8 cellular contexts compared by ENCODE assay signal in the genomic region with DNA sequence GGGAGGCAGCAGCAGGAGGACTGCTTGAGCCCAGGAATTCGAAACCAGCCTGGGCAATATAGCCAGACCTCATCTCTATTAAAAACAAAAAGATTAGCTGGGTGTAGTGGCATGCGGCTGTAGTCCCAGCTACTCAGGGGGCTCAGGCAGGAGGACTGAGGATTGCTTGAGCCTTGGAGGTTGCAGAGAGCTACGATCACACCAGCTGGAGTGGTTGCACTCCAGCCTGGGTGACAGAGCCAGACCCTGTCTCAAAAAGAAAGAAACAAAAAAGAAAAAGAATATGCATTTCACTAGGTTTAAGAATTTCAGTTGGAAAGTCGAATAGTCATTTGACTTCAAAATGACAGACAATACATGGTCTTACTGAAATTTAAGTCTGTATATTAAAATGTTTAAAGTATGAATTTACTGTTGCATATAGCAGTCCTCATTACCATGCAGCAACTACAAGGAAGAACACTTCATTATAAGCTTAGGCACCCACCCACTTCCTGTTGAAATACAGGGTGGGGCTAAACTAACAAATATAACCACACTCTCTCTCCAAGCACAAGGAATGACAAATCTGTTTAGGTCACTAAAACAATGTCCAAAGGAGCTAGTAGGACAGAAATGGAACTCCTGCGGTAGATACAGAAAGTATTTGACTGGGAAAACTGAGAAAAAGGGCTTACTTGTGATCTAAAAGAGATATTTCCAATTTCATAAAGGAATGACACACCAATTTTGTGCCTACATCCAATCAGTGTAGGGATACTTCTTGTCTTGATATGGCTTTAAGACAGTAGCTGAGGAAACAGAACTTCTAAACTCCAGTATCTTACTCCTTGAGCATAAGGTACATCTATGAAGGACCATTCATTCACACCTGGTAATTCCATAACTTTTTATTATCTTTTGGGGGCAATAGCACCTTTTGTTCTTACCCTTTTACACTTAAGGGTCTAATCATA. TPM values are rescaled to one million over a fixed set of nuclear protein-coding genes. Genes with fewer than 3 reads are reported as not detected.
A peak's percentile ranks its signal among the peaks of the same experiment; 100 is the strongest.
DNase-seq lines count a peak whose midpoint lies in the region; ATAC-seq and TF ChIP-seq lines count a peak whose summit lies in the region.

No MANE protein-coding gene starts in this region.

- TF ChIP-seq POLR2A in gastroesophageal sphincter (IDR thresholded peaks at IDR 0.05), result peak in 1 of 2 donors; percentile 24

- no peak for TF ChIP-seq EP300 in gastroesophageal sphincter (IDR thresholded peaks at IDR 0.05)

- no peaks in the 10 kb centered on the region for H3K27me3 ChIP-seq in BLaER1
- no peaks in the 10 kb centered on the region for H3K27me3 ChIP-seq in gastroesophageal sphincter

- peak; percentile 18 for DNase-seq in HS-5 (ENCODE audit: low read depth)
- DNase-seq in activated B cell treated with CpG ODN at 0.5 μM for 24 hours, result no peak
- DNase-seq in skeletal muscle cell (ENCODE audit: low read depth), result peak; percentile 7
- DNase-seq in iPS-NIHi11 (ENCODE audit: low spot score), result no peak
- DNase-seq in cerebellum (ENCODE audit: low spot score), result no peak
- DNase-seq in OCI-M2 (lab: John Stamatoyannopoulos, UW; ENCODE audit: unreplicated experiment), result no peak

- TF ChIP-seq CTCF in activated B cell treated with CpG ODN at 0.5 μM for 24 hours (IDR thresholded peaks at IDR 0.05), result no peak
- TF ChIP-seq CTCF in gastroesophageal sphincter (IDR thresholded peaks at IDR 0.05), result no peak

- H3K4me2 ChIP-seq in BLaER1, result peak overlapping the region; percentile 65

- H3K27ac ChIP-seq in BLaER1, result peak overlapping the region; percentile 57
- peak overlapping the region; percentile 54 to 71 (median 68) for H3K27ac ChIP-seq in gastroesophageal sphincter

- peak overlapping the region; percentile 91 for H3K27ac Mint-ChIP-seq in activated B cell treated with CpG ODN at 0.5 μM for 24 hours

- CTCF ChIA-PET in activated B cell treated with CpG ODN at 0.5 μM for 24 hours (lab: Charles Lee), result interaction anchor here (1.2 to 2.4 kb wide), 4 partner anchors 9 to 136 kb away, joined by 3 to 9 read pairs (median 6); no protein-coding TSS in a partner anchor

- H3K36me3 ChIP-seq in BLaER1 (peaks cover 30% of the 10 kb centered on the region), gastroesophageal sphincter (peaks cover 0 to 6% of the 10 kb centered on the region in 2 donors)

- no peaks in the 10 kb centered on the region for H3K27me3 Mint-ChIP-seq in activated B cell treated with CpG ODN at 0.5 μM for 24 hours

- H3K4me1 Mint-ChIP-seq in activated B cell treated with CpG ODN at 0.5 μM for 24 hours, result peaks cover 87% of the 10 kb centered on the region

- intact Hi-C loops in activated B cell treated with CpG ODN at 0.5 μM for 24 hours (cut with micrococcal nuclease), result loop anchor here (1.0 kb wide), 3 partner anchors 8 to 53 kb away; no protein-coding TSS in a partner anchor

- H3K4me1 ChIP-seq in BLaER1 (peaks cover 84% of the 10 kb centered on the region), gastroesophageal sphincter (peaks cover 43 to 88% (median 67%) of the 10 kb centered on the region in 3 donors)

- H4K20me1 ChIP-seq in BLaER1, result peaks cover 65% of the 10 kb centered on the region

- ATAC-seq in activated B cell treated with CpG ODN at 0.5 μM for 24 hours (ENCODE audit: low read depth) (peak; percentile 49), gastroesophageal sphincter (peak; percentile 86)

- H3K9me3 Mint-ChIP-seq in activated B cell treated with CpG ODN at 0.5 μM for 24 hours, result no peaks in the 10 kb centered on the region

- WGBS in gastroesophageal sphincter (ENCODE audit: low coverage in 1 of 2), 2 donors, result 28 to 33% methylated on average over 4 of the region's 5 CpGs

- POLR2A ChIA-PET in activated B cell treated with CpG ODN at 0.5 μM for 24 hours (lab: Charles Lee), result interaction anchor here (0.5 to 3.2 kb wide), 17 partner anchors 9 to 200 kb away, joined by 3 to 21 read pairs (median 5); a partner anchor contains a TSS

- peak overlapping the region; percentile 63 for H3K4me3 Mint-ChIP-seq in activated B cell treated with CpG ODN at 0.5 μM for 24 hours

- no peak overlapping the region; the same call in 1 of the 2 replicates for H3K9ac ChIP-seq in BLaER1

- H3K9me3 ChIP-seq in BLaER1 (no peaks in the 10 kb centered on the region), gastroesophageal sphincter (no peaks in the 10 kb centered on the region)

- H3K4me3 ChIP-seq in BLaER1, result no peak overlapping the region
- H3K4me3 ChIP-seq in gastroesophageal sphincter, result no peak overlapping the region
- H3K4me3 ChIP-seq in skeletal muscle cell (ENCODE audit: low read depth, low read length), result no peak overlapping the region

- H3K36me3 Mint-ChIP-seq in activated B cell treated with CpG ODN at 0.5 μM for 24 hours (ENCODE audit: low read depth), result peaks cover 19% of the 10 kb centered on the region

RNA-seq across cellular contexts. Expression of a gene that starts 44.1 kb away (rescaled TPM):
- 0.11 TPM in 1 of 2 replicates, not detected in the other for total RNA-seq in activated B cell treated with CpG ODN at 0.5 μM for 24 hours
- total RNA-seq in gastroesophageal sphincter, result under 1 TPM in 1 of 4 donors, not detected in 3; 0.67 TPM
- total RNA-seq in cerebellum, result 1.00 TPM

RNA-seq across cellular contexts. Expression of a gene that starts 53.3 kb away (rescaled TPM):
- 0.16 TPM in 1 of 2 replicates, not detected in the other for total RNA-seq in activated B cell treated with CpG ODN at 0.5 μM for 24 hours
- total RNA-seq in gastroesophageal sphincter, result not detected
- total RNA-seq in cerebellum, result not detected

RNA-seq across cellular contexts. Expression of a gene that starts 53.5 kb away (rescaled TPM):
- total RNA-seq in activated B cell treated with CpG ODN at 0.5 μM for 24 hours, result 136 and 137 TPM in 2 replicates
- 100 to 1,000 TPM in 1 of 4 donors, 10 to 100 TPM in 3; 74.7 to 107 (median 79.8) TPM for total RNA-seq in gastroesophageal sphincter
- total RNA-seq in cerebellum, result 15.2 TPM

Comparison
In these comparisons a context has a peak if more than half of its experiments do, and no peak if none do; other contexts are left out.
1. DNase-seq: peak in HS-5 (single experiment) and skeletal muscle cell (single experiment); none in activated B cell treated with CpG ODN at 0.5 μM for 24 hours (single experiment), iPS-NIHi11 (single experiment), cerebellum (single experiment) and OCI-M2 (single experiment).